ENCODE assay signal across 1 cellular context in the genomic region with DNA sequence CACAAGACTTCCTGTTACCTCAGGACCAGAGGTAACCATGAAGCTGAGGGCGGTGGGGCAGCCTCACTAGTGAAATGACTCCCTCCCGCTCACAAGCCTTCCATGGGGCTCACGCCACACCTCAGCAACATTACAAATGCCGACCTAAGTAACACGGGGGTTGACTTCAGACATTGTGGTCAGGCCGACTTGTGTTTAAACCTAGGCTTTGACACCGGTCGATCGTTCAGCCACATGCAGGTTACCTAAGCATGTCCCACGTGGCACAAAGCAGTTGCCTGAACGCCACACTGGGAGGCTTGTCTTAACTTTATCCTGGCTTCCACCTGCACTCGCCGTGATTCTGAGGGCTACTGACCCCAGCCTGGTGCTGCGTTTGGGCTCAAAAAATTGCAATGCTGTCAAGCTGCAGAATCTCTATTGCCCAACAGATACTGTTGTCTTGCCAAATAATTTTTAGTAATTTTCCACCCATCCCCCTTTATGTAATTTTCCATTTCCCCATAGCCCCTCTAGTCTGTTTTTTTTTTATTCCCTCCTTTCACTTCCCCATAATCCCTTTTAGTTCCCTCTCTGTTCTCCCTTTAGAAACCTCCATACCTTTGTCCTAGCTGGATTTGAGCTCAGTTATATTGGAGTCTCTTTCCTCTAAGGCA.
TF ChIP-seq lines count a peak whose summit lies in the region.

No MANE protein-coding gene starts in this region.

TF ChIP-seq in H1, 55 proteins besides CTCF, POLR2A, EP300 and RAD21:
- TF ChIP-seq SAP30 (IDR thresholded peaks at IDR 0.05; ENCODE audit: insufficient read depth, insufficient replicate concordance, low read length) = no peak
- no peak for TF ChIP-seq TBP (IDR thresholded peaks at IDR 0.05; ENCODE audit: low read depth, low read length)
- TF ChIP-seq, protein P1, sequence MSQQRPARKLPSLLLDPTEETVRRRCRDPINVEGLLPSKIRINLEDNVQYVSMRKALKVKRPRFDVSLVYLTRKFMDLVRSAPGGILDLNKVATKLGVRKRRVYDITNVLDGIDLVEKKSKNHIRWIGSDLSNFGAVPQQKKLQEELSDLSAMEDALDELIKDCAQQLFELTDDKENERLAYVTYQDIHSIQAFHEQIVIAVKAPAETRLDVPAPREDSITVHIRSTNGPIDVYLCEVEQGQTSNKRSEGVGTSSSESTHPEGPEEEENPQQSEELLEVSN (IDR thresholded peaks at IDR 0.05) = no peak
- no peak for TF ChIP-seq CHD1 (IDR thresholded peaks at IDR 0.05; ENCODE audit: low read depth, low read length)
- TF ChIP-seq, protein P2, sequence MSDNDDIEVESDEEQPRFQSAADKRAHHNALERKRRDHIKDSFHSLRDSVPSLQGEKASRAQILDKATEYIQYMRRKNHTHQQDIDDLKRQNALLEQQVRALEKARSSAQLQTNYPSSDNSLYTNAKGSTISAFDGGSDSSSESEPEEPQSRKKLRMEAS (IDR thresholded peaks at IDR 0.05) = peak; percentile 15; the same call in 1 of the 2 replicates
- no peak for TF ChIP-seq RNF2 (IDR thresholded peaks at IDR 0.05; ENCODE audit: borderline replicate concordance, low read depth, low read length, missing control alignments, poor library complexity, severe bottlenecking)
- no peak for TF ChIP-seq TCF12 (IDR thresholded peaks at IDR 0.05; ENCODE audit: low read depth, low read length)
